9 cellular contexts compared by ENCODE assay signal in genomic region chr6:147448212-147448611, GRCh38.
DNase-seq lines count a peak whose midpoint lies in the region; ATAC-seq and TF ChIP-seq lines count a peak whose summit lies in the region.
"Had no signal": no experiment of that assay in that cellular context is flagged by ENCODE, and none has a peak within 500 bp of the region (broad histone marks: within the 10 kb centered on the region; RNA-seq: fewer than 3 reads in every experiment).

No MANE protein-coding gene starts in this region.

- no peak overlapping the region for H3K4me3 Mint-ChIP-seq in activated T-helper 2 cell treated with anti-CD3 and anti-CD28 coated beads, Interferon-gamma antibody, Interleukin-2, Interleukin-4, amounts not matched to agents 10 μg/mL and 5 μg/mL and 100 μg/mL, durations not matched to agents 14 hours and 24 hours and 36 hours (ENCODE audit: low read depth)
- H3K4me3 Mint-ChIP-seq: T-helper 2 cell treated with Interferon-gamma antibody and Interleukin-4, amounts not matched to agents 5 μg/mL and 100 μg/mL, for 36 hours had no signal

- intact Hi-C loops in activated T-helper 2 cell treated with anti-CD3 and anti-CD28 coated beads, Interferon-gamma antibody, Interleukin-2, Interleukin-4, amounts not matched to agents 10 μg/mL and 5 μg/mL and 100 μg/mL, durations not matched to agents 14 hours and 24 hours and 36 hours (cut with micrococcal nuclease) = no loop called here

- H3K4me3 ChIP-seq in suprapubic skin = peak overlapping the region; percentile 10
- no peak overlapping the region for H3K4me3 ChIP-seq in foreskin fibroblast (ENCODE audit: low read depth in 1 of 2, low read length in 2 of 2)

- no peaks in the 10 kb centered on the region for H3K27me3 ChIP-seq in suprapubic skin

- DNase-seq in NCI-H69 (lab: John Stamatoyannopoulos, UW) (peak; percentile 82), iPS DF 4.7 (ENCODE audit: extremely low read depth, low spot score) (peak; percentile 89), suprapubic skin (ENCODE audit: low spot score in 2 of 2) (no peak), foreskin fibroblast (no peak)
- DNase-seq in activated T-helper 2 cell treated with anti-CD3 and anti-CD28 coated beads, Interferon-gamma antibody, Interleukin-2, Interleukin-4, amounts not matched to agents 10 μg/mL and 5 μg/mL and 100 μg/mL, durations not matched to agents 14 hours and 24 hours and 36 hours (ENCODE audit: low spot score) = no peak
- no peak for DNase-seq in activated CD4-positive, alpha-beta T cell treated with anti-CD3 and anti-CD28 coated beads, Interleukin-2, amount 50 U/mL, for 48 hours
- DNase-seq: NCI-H524 treated with DMSO at 0.1 percent for 48 hours had no signal

- H3K9me3 Mint-ChIP-seq in activated T-helper 2 cell treated with anti-CD3 and anti-CD28 coated beads, Interferon-gamma antibody, Interleukin-2, Interleukin-4, amounts not matched to agents 10 μg/mL and 5 μg/mL and 100 μg/mL, durations not matched to agents 14 hours and 24 hours and 36 hours = no peaks in the 10 kb centered on the region
- H3K9me3 Mint-ChIP-seq: T-helper 2 cell treated with Interferon-gamma antibody and Interleukin-4, amounts not matched to agents 5 μg/mL and 100 μg/mL, for 36 hours had no signal

- no peaks in the 10 kb centered on the region for H3K27me3 Mint-ChIP-seq in activated T-helper 2 cell treated with anti-CD3 and anti-CD28 coated beads, Interferon-gamma antibody, Interleukin-2, Interleukin-4, amounts not matched to agents 10 μg/mL and 5 μg/mL and 100 μg/mL, durations not matched to agents 14 hours and 24 hours and 36 hours (ENCODE audit: low read depth)

- no peaks in the 10 kb centered on the region for H3K4me1 Mint-ChIP-seq in activated T-helper 2 cell treated with anti-CD3 and anti-CD28 coated beads, Interferon-gamma antibody, Interleukin-2, Interleukin-4, amounts not matched to agents 10 μg/mL and 5 μg/mL and 100 μg/mL, durations not matched to agents 14 hours and 24 hours and 36 hours (ENCODE audit: low read depth)

- no peak for TF ChIP-seq POLR2A in suprapubic skin (IDR thresholded peaks at IDR 0.05)

- no peak overlapping the region for H3K27ac Mint-ChIP-seq in activated T-helper 2 cell treated with anti-CD3 and anti-CD28 coated beads, Interferon-gamma antibody, Interleukin-2, Interleukin-4, amounts not matched to agents 10 μg/mL and 5 μg/mL and 100 μg/mL, durations not matched to agents 14 hours and 24 hours and 36 hours
- H3K27ac Mint-ChIP-seq: T-helper 2 cell treated with Interferon-gamma antibody and Interleukin-4, amounts not matched to agents 5 μg/mL and 100 μg/mL, for 36 hours had no signal

- TF ChIP-seq CTCF in suprapubic skin (IDR thresholded peaks at IDR 0.05) = no peak
- TF ChIP-seq CTCF in foreskin fibroblast (IDR thresholded peaks at IDR 0.05; ENCODE audit: low read depth, low read length) = no peak

- H3K36me3 Mint-ChIP-seq in activated T-helper 2 cell treated with anti-CD3 and anti-CD28 coated beads, Interferon-gamma antibody, Interleukin-2, Interleukin-4, amounts not matched to agents 10 μg/mL and 5 μg/mL and 100 μg/mL, durations not matched to agents 14 hours and 24 hours and 36 hours (ENCODE audit: low read depth) = no peaks in the 10 kb centered on the region

- H3K36me3 ChIP-seq in suprapubic skin = no peaks in the 10 kb centered on the region

- peak; percentile 63 for ATAC-seq in HG02759 (IDR thresholded peaks at IDR 0.05; ENCODE audit: unreplicated experiment)

- H3K4me1 ChIP-seq in suprapubic skin = peaks cover 7% of the 10 kb centered on the region

- no peak for TF ChIP-seq EP300 in suprapubic skin (IDR thresholded peaks at IDR 0.05)

- WGBS in suprapubic skin = 19% methylated on average over 10 of the region's 10 CpGs

- H3K9me3 ChIP-seq in suprapubic skin = no peaks in the 10 kb centered on the region

- H3K27ac ChIP-seq in suprapubic skin = no peak overlapping the region

Comparison
In these comparisons a context has a peak if more than half of its experiments do, and no peak if none do; other contexts are left out.
1. DNase-seq: peak in NCI-H69 (single experiment) and iPS DF 4.7 (single experiment); none in suprapubic skin (0 of 2), activated T-helper 2 cell treated with anti-CD3 and anti-CD28 coated beads, Interferon-gamma antibody, Interleukin-2, Interleukin-4, amounts not matched to agents 10 μg/mL and 5 μg/mL and 100 μg/mL, durations not matched to agents 14 hours and 24 hours and 36 hours (single experiment), activated CD4-positive, alpha-beta T cell treated with anti-CD3 and anti-CD28 coated beads, Interleukin-2, amount 50 U/mL, for 48 hours (0 of 2) and foreskin fibroblast (0 of 2).